ENCODE assay signal across 1 cellular context in the genomic region with DNA sequence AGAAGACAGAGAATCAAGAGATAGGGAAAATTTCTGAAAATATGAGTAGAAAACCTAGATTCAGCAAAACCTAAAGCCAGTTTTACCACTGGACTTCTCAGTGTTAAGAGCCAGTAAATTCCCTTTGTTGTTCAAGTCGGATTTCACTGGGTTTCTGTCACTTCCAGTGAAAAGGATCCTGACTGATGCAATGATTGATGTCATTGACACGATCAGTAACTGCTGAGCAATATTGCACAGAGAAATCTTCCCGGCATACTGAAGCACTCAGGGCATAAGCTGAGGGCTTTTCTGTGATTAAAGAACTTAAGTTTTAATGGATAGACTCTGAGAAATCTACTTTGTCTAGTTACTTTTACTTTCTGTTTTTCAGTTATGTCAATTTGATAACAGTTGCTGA.
A peak's percentile ranks its signal among the peaks of the same experiment; 100 is the strongest.
TF ChIP-seq lines count a peak whose summit lies in the region.

No MANE protein-coding gene starts in this region.

TF ChIP-seq in HEK293, 187 proteins besides CTCF, POLR2A, EP300 and RAD21:
- TF ChIP-seq, protein P1, sequence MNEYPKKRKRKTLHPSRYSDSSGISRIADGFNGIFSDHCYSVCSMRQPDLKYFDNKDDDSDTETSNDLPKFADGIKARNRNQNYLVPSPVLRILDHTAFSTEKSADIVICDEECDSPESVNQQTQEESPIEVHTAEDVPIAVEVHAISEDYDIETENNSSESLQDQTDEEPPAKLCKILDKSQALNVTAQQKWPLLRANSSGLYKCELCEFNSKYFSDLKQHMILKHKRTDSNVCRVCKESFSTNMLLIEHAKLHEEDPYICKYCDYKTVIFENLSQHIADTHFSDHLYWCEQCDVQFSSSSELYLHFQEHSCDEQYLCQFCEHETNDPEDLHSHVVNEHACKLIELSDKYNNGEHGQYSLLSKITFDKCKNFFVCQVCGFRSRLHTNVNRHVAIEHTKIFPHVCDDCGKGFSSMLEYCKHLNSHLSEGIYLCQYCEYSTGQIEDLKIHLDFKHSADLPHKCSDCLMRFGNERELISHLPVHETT (tag by site-specific recombination; IDR thresholded peaks at IDR 0.05), result no peak
- TF ChIP-seq, protein P2, sequence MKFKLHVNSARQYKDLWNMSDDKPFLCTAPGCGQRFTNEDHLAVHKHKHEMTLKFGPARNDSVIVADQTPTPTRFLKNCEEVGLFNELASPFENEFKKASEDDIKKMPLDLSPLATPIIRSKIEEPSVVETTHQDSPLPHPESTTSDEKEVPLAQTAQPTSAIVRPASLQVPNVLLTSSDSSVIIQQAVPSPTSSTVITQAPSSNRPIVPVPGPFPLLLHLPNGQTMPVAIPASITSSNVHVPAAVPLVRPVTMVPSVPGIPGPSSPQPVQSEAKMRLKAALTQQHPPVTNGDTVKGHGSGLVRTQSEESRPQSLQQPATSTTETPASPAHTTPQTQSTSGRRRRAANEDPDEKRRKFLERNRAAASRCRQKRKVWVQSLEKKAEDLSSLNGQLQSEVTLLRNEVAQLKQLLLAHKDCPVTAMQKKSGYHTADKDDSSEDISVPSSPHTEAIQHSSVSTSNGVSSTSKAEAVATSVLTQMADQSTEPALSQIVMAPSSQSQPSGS (tag by site-specific recombination; IDR thresholded peaks at IDR 0.05; ENCODE audit: low read depth), result 0 out of 2 replicates have a peak, but pooled peaks have one; percentile 9
- TF ChIP-seq, protein P3, sequence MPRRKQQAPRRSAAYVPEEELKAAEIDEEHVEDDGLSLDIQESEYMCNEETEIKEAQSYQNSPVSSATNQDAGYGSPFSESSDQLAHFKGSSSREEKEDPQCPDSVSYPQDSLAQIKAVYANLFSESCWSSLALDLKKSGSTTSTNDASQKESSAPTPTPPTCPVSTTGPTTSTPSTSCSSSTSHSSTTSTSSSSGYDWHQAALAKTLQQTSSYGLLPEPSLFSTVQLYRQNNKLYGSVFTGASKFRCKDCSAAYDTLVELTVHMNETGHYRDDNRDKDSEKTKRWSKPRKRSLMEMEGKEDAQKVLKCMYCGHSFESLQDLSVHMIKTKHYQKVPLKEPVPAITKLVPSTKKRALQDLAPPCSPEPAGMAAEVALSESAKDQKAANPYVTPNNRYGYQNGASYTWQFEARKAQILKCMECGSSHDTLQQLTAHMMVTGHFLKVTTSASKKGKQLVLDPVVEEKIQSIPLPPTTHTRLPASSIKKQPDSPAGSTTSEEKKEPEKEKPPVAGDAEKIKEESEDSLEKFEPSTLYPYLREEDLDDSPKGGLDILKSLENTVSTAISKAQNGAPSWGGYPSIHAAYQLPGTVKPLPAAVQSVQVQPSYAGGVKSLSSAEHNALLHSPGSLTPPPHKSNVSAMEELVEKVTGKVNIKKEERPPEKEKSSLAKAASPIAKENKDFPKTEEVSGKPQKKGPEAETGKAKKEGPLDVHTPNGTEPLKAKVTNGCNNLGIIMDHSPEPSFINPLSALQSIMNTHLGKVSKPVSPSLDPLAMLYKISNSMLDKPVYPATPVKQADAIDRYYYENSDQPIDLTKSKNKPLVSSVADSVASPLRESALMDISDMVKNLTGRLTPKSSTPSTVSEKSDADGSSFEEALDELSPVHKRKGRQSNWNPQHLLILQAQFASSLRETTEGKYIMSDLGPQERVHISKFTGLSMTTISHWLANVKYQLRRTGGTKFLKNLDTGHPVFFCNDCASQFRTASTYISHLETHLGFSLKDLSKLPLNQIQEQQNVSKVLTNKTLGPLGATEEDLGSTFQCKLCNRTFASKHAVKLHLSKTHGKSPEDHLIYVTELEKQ (tag by site-specific recombination; IDR thresholded peaks at IDR 0.05; ENCODE audit: borderline replicate concordance), result no peak
- TF ChIP-seq, protein P4, sequence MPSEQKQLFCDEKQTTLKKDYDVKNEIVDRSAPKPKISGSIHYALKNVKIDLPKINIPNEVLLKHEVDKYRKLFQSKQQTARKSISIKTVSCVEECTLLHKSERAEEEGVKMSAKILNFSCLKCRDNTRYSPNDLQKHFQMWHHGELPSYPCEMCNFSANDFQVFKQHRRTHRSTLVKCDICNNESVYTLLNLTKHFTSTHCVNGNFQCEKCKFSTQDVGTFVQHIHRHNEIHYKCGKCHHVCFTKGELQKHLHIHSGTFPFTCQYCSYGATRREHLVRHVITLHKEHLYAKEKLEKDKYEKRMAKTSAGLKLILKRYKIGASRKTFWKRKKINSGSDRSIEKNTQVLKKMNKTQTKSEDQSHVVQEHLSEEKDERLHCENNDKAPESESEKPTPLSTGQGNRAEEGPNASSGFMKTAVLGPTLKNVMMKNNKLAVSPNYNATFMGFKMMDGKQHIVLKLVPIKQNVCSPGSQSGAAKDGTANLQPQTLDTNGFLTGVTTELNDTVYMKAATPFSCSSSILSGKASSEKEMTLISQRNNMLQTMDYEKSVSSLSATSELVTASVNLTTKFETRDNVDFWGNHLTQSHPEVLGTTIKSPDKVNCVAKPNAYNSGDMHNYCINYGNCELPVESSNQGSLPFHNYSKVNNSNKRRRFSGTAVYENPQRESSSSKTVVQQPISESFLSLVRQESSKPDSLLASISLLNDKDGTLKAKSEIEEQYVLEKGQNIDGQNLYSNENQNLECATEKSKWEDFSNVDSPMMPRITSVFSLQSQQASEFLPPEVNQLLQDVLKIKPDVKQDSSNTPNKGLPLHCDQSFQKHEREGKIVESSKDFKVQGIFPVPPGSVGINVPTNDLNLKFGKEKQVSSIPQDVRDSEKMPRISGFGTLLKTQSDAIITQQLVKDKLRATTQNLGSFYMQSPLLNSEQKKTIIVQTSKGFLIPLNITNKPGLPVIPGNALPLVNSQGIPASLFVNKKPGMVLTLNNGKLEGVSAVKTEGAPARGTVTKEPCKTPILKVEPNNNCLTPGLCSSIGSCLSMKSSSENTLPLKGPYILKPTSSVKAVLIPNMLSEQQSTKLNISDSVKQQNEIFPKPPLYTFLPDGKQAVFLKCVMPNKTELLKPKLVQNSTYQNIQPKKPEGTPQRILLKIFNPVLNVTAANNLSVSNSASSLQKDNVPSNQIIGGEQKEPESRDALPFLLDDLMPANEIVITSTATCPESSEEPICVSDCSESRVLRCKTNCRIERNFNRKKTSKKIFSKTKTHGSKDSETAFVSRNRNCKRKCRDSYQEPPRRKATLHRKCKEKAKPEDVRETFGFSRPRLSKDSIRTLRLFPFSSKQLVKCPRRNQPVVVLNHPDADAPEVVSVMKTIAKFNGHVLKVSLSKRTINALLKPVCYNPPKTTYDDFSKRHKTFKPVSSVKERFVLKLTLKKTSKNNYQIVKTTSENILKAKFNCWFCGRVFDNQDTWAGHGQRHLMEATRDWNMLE (tag by site-specific recombination; conservative IDR thresholded peaks at IDR 0.05; ENCODE audit: low read depth), result 0 out of 2 replicates have a peak, but pooled peaks have one; percentile 20
- 0 out of 2 replicates have a peak, but pooled peaks have one; percentile 23 for TF ChIP-seq PRDM1 (tag by site-specific recombination; IDR thresholded peaks at IDR 0.05)
